8 cellular contexts compared by ENCODE assay signal in the genomic region with DNA sequence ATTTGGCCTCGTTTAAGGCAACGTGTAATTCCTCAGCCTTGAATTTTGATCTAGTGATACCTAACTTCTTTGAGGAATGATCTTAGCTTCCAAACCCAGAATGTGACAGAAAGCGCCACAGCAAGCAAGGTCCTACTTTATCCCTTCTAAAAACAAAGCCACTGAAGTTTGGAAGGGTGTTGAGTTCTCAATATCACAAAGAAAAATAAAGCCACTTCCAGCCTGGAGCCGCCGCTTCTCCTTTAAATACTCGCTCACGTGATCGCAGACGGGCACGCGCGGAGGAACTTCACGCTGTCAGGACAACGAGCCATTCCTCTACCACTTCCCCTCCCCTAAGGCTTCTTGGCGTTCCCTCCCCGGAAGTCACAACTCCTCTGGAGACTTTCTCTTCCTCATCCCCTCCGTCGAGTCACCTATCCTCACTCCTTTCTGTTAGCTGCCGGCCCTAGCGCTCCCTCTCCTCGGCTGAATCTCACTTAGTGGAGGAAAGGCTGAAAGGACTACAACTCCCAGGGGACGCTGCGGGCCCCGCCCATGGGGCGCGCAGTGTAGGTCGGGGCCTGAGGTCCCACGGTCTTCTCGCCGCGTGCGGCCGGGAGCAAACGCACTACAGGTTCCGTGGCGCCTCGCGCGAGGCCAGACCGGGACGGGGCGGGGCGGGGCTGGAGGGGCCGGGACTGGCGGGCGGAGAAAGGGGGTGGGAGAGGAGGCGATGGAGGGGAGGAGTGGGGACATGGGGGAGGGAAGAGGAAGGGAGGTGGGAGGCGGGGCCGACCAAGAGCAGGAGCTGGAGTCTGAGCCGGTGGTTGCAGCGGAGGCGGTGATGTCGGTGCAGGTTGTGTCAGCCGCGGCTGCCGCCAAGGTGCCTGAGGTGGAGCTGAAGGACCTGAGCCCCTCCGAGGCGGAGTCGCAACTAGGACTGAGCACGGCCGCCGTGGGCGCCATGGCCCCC. TPM values are rescaled to one million over a fixed set of nuclear protein-coding genes. Genes with fewer than 3 reads are reported as not detected.
A peak's percentile ranks its signal among the peaks of the same experiment; 100 is the strongest.
DNase-seq lines count a peak whose midpoint lies in the region; ATAC-seq lines count a peak whose summit lies in the region.

A gene (plus strand): TSS at position 780 of the 955 bp plus-strand sequence.

- ATAC-seq in GM21367 (IDR thresholded peaks at IDR 0.05; ENCODE audit: unreplicated experiment), result peak; percentile 85

- peak; percentile 95 for DNase-seq in COR-L47 (lab: John Stamatoyannopoulos, UW)
- DNase-seq in HT1080 (ENCODE audit: low read depth), result peak; percentile 97
- peak; percentile 82 to 94 for DNase-seq in NOMO-1 (lab: John Stamatoyannopoulos, UW; ENCODE audit: unreplicated experiment in 2 of 2)
- peak; percentile 98 for DNase-seq in activated CD8-positive, alpha-beta memory T cell treated with anti-CD3 and anti-CD28 coated beads for 24 hours
- DNase-seq in effector CD8-positive, alpha-beta T cell (lab: John Stamatoyannopoulos, UW), result peak; percentile 95
- peak; percentile 99 for DNase-seq in medulla oblongata (ENCODE audit: extremely low spot score)
- peak; percentile 95 to 97 (median 96) for DNase-seq in stimulated activated CD4-positive, alpha-beta T cell treated with anti-CD3 and anti-CD28 coated beads, TNF-alpha, amount 100 ng/mL, for 48 hours (ENCODE audit: low read depth in 3 of 3)

RNA-seq across cellular contexts. Expression of the gene that starts here (rescaled TPM):
- total RNA-seq in HT1080 (2014; rRNA removed; shearing (Covaris generic)), result 2.9 and 4.2 TPM in 2 replicates
- polyA plus RNA-seq in HT1080 (2015; cell fraction: cytosol; rRNA removed), result 2.8 and 3.9 TPM in 2 replicates
- 6.0 and 8.6 TPM in 2 replicates for polyA plus RNA-seq in HT1080 (2015; cell fraction: nucleus; rRNA removed)

Comparison
In these comparisons a context has a peak if more than half of its experiments do, and no peak if none do; other contexts are left out.
1. Peak in every context shown above with its lines: DNase-seq and ATAC-seq.